Comparison of ENCODE assay signal across 28 cellular contexts in the genomic region with DNA sequence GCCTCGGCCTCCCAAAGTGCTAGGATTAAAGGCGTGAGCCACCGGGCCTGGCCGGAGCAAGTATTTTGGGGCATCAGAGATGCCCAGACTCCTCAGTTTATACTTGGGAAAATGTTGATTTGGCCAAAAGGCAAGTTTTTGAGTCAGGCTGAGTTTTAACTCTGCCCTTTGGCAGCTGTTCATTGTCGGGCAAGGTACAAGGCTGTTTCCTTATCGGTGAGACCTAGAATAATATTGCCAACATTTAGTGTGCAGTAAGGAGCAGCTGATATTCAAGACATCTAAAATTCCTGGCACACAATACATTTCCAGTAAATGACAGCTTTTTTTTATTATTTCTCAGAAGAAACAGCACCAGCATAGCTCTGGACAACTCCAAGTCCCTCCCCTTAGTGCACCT.
DNase-seq lines count a peak whose midpoint lies in the region; ATAC-seq, FAIRE-seq and TF ChIP-seq lines count a peak whose summit lies in the region.
"Had no signal": no experiment of that assay in that cellular context is flagged by ENCODE, and none has a peak within 500 bp of the region (broad histone marks: within the 10 kb centered on the region; RNA-seq: fewer than 3 reads in every experiment).

No MANE protein-coding gene starts in this region.

- no peaks in the 10 kb centered on the region for H3K4me1 Mint-ChIP-seq in natural killer cell
- H3K4me1 Mint-ChIP-seq: CD14-positive monocyte; CD8-positive, alpha-beta memory T cell had no signal

- H3K9me3 ChIP-seq in body of pancreas (peaks cover 0 to 4% (median 0%) of the 10 kb centered on the region in 3 donors), right lobe of liver (no peaks in the 10 kb centered on the region), pancreas (no peaks in the 10 kb centered on the region), hepatocyte (ENCODE audit: low read depth) (no peaks in the 10 kb centered on the region), breast epithelium (peaks cover 15 to 25% of the 10 kb centered on the region in 2 donors)

- DNase-seq in body of pancreas (peak; percentile 29 to 69 (median 48)), islet precursor cell (peak; percentile 31), right lobe of liver (peak in 2 of 3 donors; percentile 63 to 73), pancreas (peak in 3 of 6 donors; percentile 25 to 54 (median 53)), natural killer cell (no peak), hepatocyte (ENCODE audit: low spot score) (no peak), breast epithelium (ENCODE audit: low spot score in 2 of 2) (no peak)
- DNase-seq: 8988T; ACHN; AML-193; BE2C; CD4-positive, alpha-beta T cell; CD8-positive, alpha-beta memory T cell; DMS 273 treated with DMSO at 0.1 percent for 48 hours; DMS79; EL; GDM1; GM23248; H7; HCEC 1CT had no signal

- no peak overlapping the region for H2AFZ ChIP-seq in hepatocyte
- H2AFZ ChIP-seq: GM23248 had no signal

- no peaks in the 10 kb centered on the region for H3K9me3 Mint-ChIP-seq in natural killer cell
- H3K9me3 Mint-ChIP-seq: CD4-positive, alpha-beta T cell had no signal

- TF ChIP-seq CTCF in body of pancreas (IDR thresholded peaks at IDR 0.05) (no peak), right lobe of liver (IDR thresholded peaks at IDR 0.05) (no peak), pancreas (IDR thresholded peaks at IDR 0.05) (no peak), natural killer cell (IDR thresholded peaks at IDR 0.05) (no peak), hepatocyte (IDR thresholded peaks at IDR 0.05; ENCODE audit: poor library complexity) (no peak), breast epithelium (IDR thresholded peaks at IDR 0.05) (no peak)

- 50 to 73% methylated on average over 6 of the region's 6 CpGs for WGBS in body of pancreas, 2 donors
- WGBS in right lobe of liver (ENCODE audit: insufficient coverage, low coverage, low lambda C conversion rate, missing lambda C conversion rate): 42% methylated on average over 6 of the region's 6 CpGs
- 41 to 68% methylated on average over 6 of the region's 6 CpGs for WGBS in pancreas, 2 donors
- WGBS in hepatocyte (ENCODE audit: low lambda C conversion rate, missing lambda C conversion rate): 95% methylated on average over 6 of the region's 6 CpGs

- H3K4me2 ChIP-seq in hepatocyte: no peak overlapping the region
- H3K4me2 ChIP-seq: A549; BLaER1 treated with 17β-estradiol and CSF1 and Interleukin-3, amounts not matched to agents 10 nM and 100 nM had no signal

- intact Hi-C loops in body of pancreas (cut with DNase I): no loop called here
- intact Hi-C loops in right lobe of liver (cut with DNase I): no loop called here
- intact Hi-C loops in pancreas (cut with DNase I): no loop called here
- intact Hi-C loops in natural killer cell (cut with micrococcal nuclease): no loop called here
- intact Hi-C loops in breast epithelium (cut with DNase I; ENCODE audit: low total_unique reads): no loop called here

- H3K27me3 ChIP-seq in body of pancreas (no peaks in the 10 kb centered on the region), right lobe of liver (no peaks in the 10 kb centered on the region), pancreas (no peaks in the 10 kb centered on the region), hepatocyte (no peaks in the 10 kb centered on the region), breast epithelium (no peaks in the 10 kb centered on the region)
- H3K27me3 ChIP-seq: BE2C; BLaER1 treated with 17β-estradiol and CSF1 and Interleukin-3, amounts not matched to agents 10 nM and 100 nM had no signal

- H3K4me3 Mint-ChIP-seq in natural killer cell: no peak overlapping the region
- H3K4me3 Mint-ChIP-seq: CD14-positive monocyte; CD4-positive, alpha-beta T cell; CD8-positive, alpha-beta memory T cell had no signal

- H3K27ac ChIP-seq in body of pancreas (no peak overlapping the region), right lobe of liver (peak overlapping the region in 1 of 3 donors; percentile 57), pancreas (peak overlapping the region in 2 of 4 donors; percentile 40 to 58), hepatocyte (no peak overlapping the region), breast epithelium (no peak overlapping the region)
- H3K27ac ChIP-seq: A549; BLaER1 treated with 17β-estradiol and CSF1 and Interleukin-3, amounts not matched to agents 10 nM and 100 nM; GM23248 had no signal

- FAIRE-seq in pancreas (lab: Jason Lieb, UNC): no peak
- FAIRE-seq: A549, D721Med, GM12878, GM19239, H1 had no signal

- no peak overlapping the region for H3K27ac Mint-ChIP-seq in natural killer cell
- H3K27ac Mint-ChIP-seq: CD14-positive monocyte; CD4-positive, alpha-beta T cell; CD8-positive, alpha-beta memory T cell had no signal

- H3K36me3 ChIP-seq in body of pancreas (replicated peaks in 1 of 2; ENCODE audit: insufficient read depth in 1 of 2, low read depth in 2 of 2): no peaks in the 10 kb centered on the region
- no peaks in the 10 kb centered on the region for H3K36me3 ChIP-seq in right lobe of liver
- H3K36me3 ChIP-seq in pancreas: no peaks in the 10 kb centered on the region
- H3K36me3 ChIP-seq in hepatocyte (replicated peaks; ENCODE audit: insufficient read depth, low read depth): no peaks in the 10 kb centered on the region
- no peaks in the 10 kb centered on the region for H3K36me3 ChIP-seq in breast epithelium
- H3K36me3 ChIP-seq: BE2C; BLaER1 treated with 17β-estradiol and CSF1 and Interleukin-3, amounts not matched to agents 10 nM and 100 nM had no signal

- no peaks in the 10 kb centered on the region for H3K79me2 ChIP-seq in hepatocyte

- H3K9me2 ChIP-seq in hepatocyte (replicated peaks; ENCODE audit: insufficient read depth): no peaks in the 10 kb centered on the region

- peaks cover 6 to 13% of the 10 kb centered on the region in 2 donors for H3K27me3 Mint-ChIP-seq in natural killer cell (ENCODE audit: low read depth in 2 of 2)

- H4K20me1 ChIP-seq in hepatocyte (ENCODE audit: insufficient read depth, poor library complexity, severe bottlenecking): no peaks in the 10 kb centered on the region
- H4K20me1 ChIP-seq: BLaER1 treated with 17β-estradiol and CSF1 and Interleukin-3, amounts not matched to agents 10 nM and 100 nM had no signal

- H3K4me3 ChIP-seq in body of pancreas (no peak overlapping the region), right lobe of liver (no peak overlapping the region), pancreas (no peak overlapping the region), hepatocyte (no peak overlapping the region), breast epithelium (no peak overlapping the region)
- H3K4me3 ChIP-seq: A549; BLaER1 treated with 17β-estradiol and CSF1 and Interleukin-3, amounts not matched to agents 10 nM and 100 nM; GM12878; GM23248 had no signal

- TF ChIP-seq POLR2A in body of pancreas (IDR thresholded peaks at IDR 0.05) (no peak), right lobe of liver (IDR thresholded peaks at IDR 0.05) (no peak), breast epithelium (IDR thresholded peaks at IDR 0.05) (no peak)

- no peaks in the 10 kb centered on the region for H3K36me3 Mint-ChIP-seq in natural killer cell
- H3K36me3 Mint-ChIP-seq: CD14-positive monocyte had no signal

- ATAC-seq in body of pancreas: peak; percentile 89
- ATAC-seq in right lobe of liver: peak; percentile 82 to 92 (median 86)
- peak; percentile 86 to 94 (median 94) for ATAC-seq in pancreas
- ATAC-seq in natural killer cell: no peak
- ATAC-seq in HG03521 (IDR thresholded peaks at IDR 0.05; ENCODE audit: unreplicated experiment): no peak
- ATAC-seq: A549, GM12878 had no signal

- H3K4me1 ChIP-seq in body of pancreas (no peaks in the 10 kb centered on the region), right lobe of liver (peaks cover 0 to 34% (median 5%) of the 10 kb centered on the region in 4 donors), pancreas (peaks cover 0 to 6% (median 0%) of the 10 kb centered on the region in 3 donors), hepatocyte (ENCODE audit: insufficient read depth) (peaks cover 5% of the 10 kb centered on the region), breast epithelium (no peaks in the 10 kb centered on the region)
- H3K4me1 ChIP-seq: BE2C; BLaER1 treated with 17β-estradiol and CSF1 and Interleukin-3, amounts not matched to agents 10 nM and 100 nM had no signal

Comparison
In these comparisons a context has a peak if more than half of its experiments do, and no peak if none do; other contexts are left out.
1. ATAC-seq: peak in body of pancreas (single experiment), right lobe of liver (4 of 4) and pancreas (4 of 4); none in natural killer cell (0 of 3) and HG03521 (single experiment).
2. DNase-seq: peak in body of pancreas (4 of 4), islet precursor cell (single experiment) and right lobe of liver (2 of 3); none in natural killer cell (single experiment), hepatocyte (single experiment) and breast epithelium (0 of 2).